ENCODE assay signal across 10 cellular contexts in the genomic region with DNA sequence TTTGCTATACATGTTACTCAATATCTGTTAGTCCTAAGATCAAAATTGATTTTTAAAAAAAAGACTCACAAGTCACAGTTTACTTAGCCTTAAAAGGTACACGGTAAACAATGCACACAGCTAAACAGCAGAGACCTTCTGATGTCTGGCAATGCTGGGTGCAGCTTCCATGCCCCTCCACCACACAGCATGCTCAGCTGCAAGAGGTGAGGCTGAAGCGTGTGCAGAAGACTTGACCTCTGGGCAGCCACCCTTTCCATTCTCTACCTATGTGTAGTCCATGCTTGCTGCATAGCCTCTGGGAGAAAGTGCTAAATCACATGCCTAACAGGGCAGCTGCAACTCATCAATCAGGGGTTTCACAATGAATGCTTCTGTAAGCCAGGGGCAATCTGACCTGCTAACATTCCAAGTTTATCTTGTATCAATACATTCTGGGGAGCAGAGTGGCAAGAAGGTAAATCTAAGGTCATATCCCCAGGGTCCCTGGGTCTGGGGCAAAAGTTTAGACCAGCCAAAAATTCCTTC. TPM values are rescaled to one million over a fixed set of nuclear protein-coding genes. Genes with fewer than 3 reads are reported as not detected.
DNase-seq lines count a peak whose midpoint lies in the region; ATAC-seq, FAIRE-seq and TF ChIP-seq lines count a peak whose summit lies in the region.
"Had no signal": no experiment of that assay in that cellular context is flagged by ENCODE, and none has a peak within 500 bp of the region (broad histone marks: within the 10 kb centered on the region; RNA-seq: fewer than 3 reads in every experiment).

No MANE protein-coding gene starts in this region.

- 44 to 50% methylated on average over 2 of the region's 2 CpGs for WGBS in lower leg skin, 2 donors

- DNase-seq in GM12891 (ENCODE audit: insufficient read length, low spot score): no peak
- DNase-seq in T-cell: no peak
- DNase-seq in naive thymus-derived CD4-positive, alpha-beta T cell: no peak
- DNase-seq in lower leg skin (ENCODE audit: low spot score in 2 of 2): no peak
- no peak for DNase-seq in amygdala (lab: John Stamatoyannopoulos, UW)
- no peak for DNase-seq in endothelial cell (ENCODE audit: low spot score)
- DNase-seq in AML-193 (lab: John Stamatoyannopoulos, UW): no peak
- DNase-seq: activated effector memory CD4-positive, alpha-beta T cell treated with Interleukin-2 at 50 U/mL for 16 hours had no signal

- H3K9me3 Mint-ChIP-seq in T-cell: no peaks in the 10 kb centered on the region
- H3K9me3 Mint-ChIP-seq in naive thymus-derived CD4-positive, alpha-beta T cell: peaks cover 0 to 12% (median 3%) of the 10 kb centered on the region in 11 donors
- H3K9me3 Mint-ChIP-seq in endothelial cell (ENCODE audit: unreplicated experiment): no peaks in the 10 kb centered on the region

- H3K27ac Mint-ChIP-seq in T-cell (peak overlapping the region; percentile 80 to 85), endothelial cell (ENCODE audit: unreplicated experiment) (no peak overlapping the region)
- peak overlapping the region in 8 of 9 donors; percentile 33 to 90 (median 76) for H3K27ac Mint-ChIP-seq in naive thymus-derived CD4-positive, alpha-beta T cell

- H3K36me3 ChIP-seq in naive thymus-derived CD4-positive, alpha-beta T cell (ENCODE audit: control insufficient read depth in 2 of 3, insufficient read depth in 3 of 3, low read length in 3 of 3): no peaks in the 10 kb centered on the region

- TF ChIP-seq CTCF in lower leg skin (IDR thresholded peaks at IDR 0.05): no peak
- no peak for TF ChIP-seq CTCF in endothelial cell (IDR thresholded peaks at IDR 0.05; ENCODE audit: unreplicated experiment)

- no peaks in the 10 kb centered on the region for H3K27me3 ChIP-seq in naive thymus-derived CD4-positive, alpha-beta T cell (ENCODE audit: control insufficient read depth in 2 of 2, insufficient read depth in 2 of 2, low read length in 2 of 2)

- peak; percentile 85 for FAIRE-seq in GM12891 (lab: Jason Lieb, UNC)
- FAIRE-seq: keratinocyte had no signal

- no peak overlapping the region for H3K4me3 ChIP-seq in naive thymus-derived CD4-positive, alpha-beta T cell (ENCODE audit: low read length)
- H3K4me3 ChIP-seq in lower leg skin (ENCODE audit: low read depth, poor library complexity, severe bottlenecking): no peak overlapping the region

- H3K4me3 Mint-ChIP-seq in T-cell (no peak overlapping the region), endothelial cell (ENCODE audit: unreplicated experiment) (no peak overlapping the region)
- peak overlapping the region in 3 of 10 donors; percentile 26 to 40 (median 32) for H3K4me3 Mint-ChIP-seq in naive thymus-derived CD4-positive, alpha-beta T cell

- peaks cover 14 to 31% (median 24%) of the 10 kb centered on the region in 3 donors for H3K4me1 Mint-ChIP-seq in T-cell
- H3K4me1 Mint-ChIP-seq in naive thymus-derived CD4-positive, alpha-beta T cell: peaks cover 6 to 31% (median 23%) of the 10 kb centered on the region in 7 donors
- peaks cover 18% of the 10 kb centered on the region for H3K4me1 Mint-ChIP-seq in endothelial cell (ENCODE audit: unreplicated experiment)

- no peaks in the 10 kb centered on the region for H3K9me3 ChIP-seq in naive thymus-derived CD4-positive, alpha-beta T cell (ENCODE audit: control insufficient read depth in 2 of 3, low read length in 3 of 3)

- CTCF ChIA-PET in T-cell (lab: Charles Lee): no interaction called here
- CTCF ChIA-PET in naive thymus-derived CD4-positive, alpha-beta T cell (lab: Charles Lee): interaction anchor here (0.6 to 1.7 kb wide), 2 partner anchors 10 to 16 kb away, joined by 4 read pairs; no protein-coding TSS in a partner anchor

- H3K36me3 Mint-ChIP-seq in T-cell: no peaks in the 10 kb centered on the region
- peaks cover 0 to 6% (median 3%) of the 10 kb centered on the region in 5 donors for H3K36me3 Mint-ChIP-seq in naive thymus-derived CD4-positive, alpha-beta T cell
- peaks cover 4% of the 10 kb centered on the region for H3K36me3 Mint-ChIP-seq in endothelial cell (ENCODE audit: low read depth, unreplicated experiment)

- H3K27me3 Mint-ChIP-seq in T-cell (no peaks in the 10 kb centered on the region), endothelial cell (ENCODE audit: unreplicated experiment) (peaks cover 2% of the 10 kb centered on the region)
- no peaks in the 10 kb centered on the region for H3K27me3 Mint-ChIP-seq in naive thymus-derived CD4-positive, alpha-beta T cell

- ATAC-seq in HG02759 (IDR thresholded peaks at IDR 0.05; ENCODE audit: unreplicated experiment): peak; percentile 82
- no peak for ATAC-seq in T-cell (replicated peaks in 1 of 4)
- no peak for ATAC-seq in naive thymus-derived CD4-positive, alpha-beta T cell

- TF ChIP-seq POLR2A in GM12891 (IDR thresholded peaks at IDR 0.05; ENCODE audit: low read depth, low read length): no peak
- no peak for TF ChIP-seq POLR2A in lower leg skin (IDR thresholded peaks at IDR 0.05)

- POLR2A ChIA-PET in T-cell (lab: Charles Lee): no interaction called here
- POLR2A ChIA-PET in naive thymus-derived CD4-positive, alpha-beta T cell (lab: Charles Lee): interaction anchor here (1.3 kb wide), 1 partner anchor 13 kb away, joined by 4 read pairs; no protein-coding TSS in a partner anchor

- intact Hi-C loops in naive thymus-derived CD4-positive, alpha-beta T cell (cut with micrococcal nuclease): no loop called here
- intact Hi-C loops in lower leg skin (cut with DNase I; ENCODE audit: low total_unique reads): no loop called here

- no peak overlapping the region for H3K27ac ChIP-seq in naive thymus-derived CD4-positive, alpha-beta T cell (ENCODE audit: low read depth, low read length)

- peaks cover 0 to 13% of the 10 kb centered on the region in 2 donors for H3K4me1 ChIP-seq in naive thymus-derived CD4-positive, alpha-beta T cell (ENCODE audit: control insufficient read depth in 2 of 2, insufficient read depth in 2 of 2, low read length in 2 of 2)

TF ChIP-seq in GM12891, 5 proteins besides CTCF, POLR2A, EP300 and RAD21:
- TF ChIP-seq POLR2AphosphoS5 (IDR thresholded peaks at IDR 0.05; ENCODE audit: low read depth, low read length) (no peak), TAF1 (IDR thresholded peaks at IDR 0.05; ENCODE audit: low read depth, low read length) (no peak), PAX5 (IDR thresholded peaks at IDR 0.05; ENCODE audit: insufficient read depth, low read length, severe bottlenecking) (no peak), SPI1 (IDR thresholded peaks at IDR 0.05; ENCODE audit: low read depth, low read length) (no peak), POU2F2 (IDR thresholded peaks at IDR 0.05; ENCODE audit: low read depth, low read length) (no peak)

RNA-seq across cellular contexts. Expression of a gene that starts 44.5 kb away (rescaled TPM):
- polyA plus RNA-seq in GM12891 (2012; ENCODE audit: low read depth, missing spikeins): 3.4 TPM
- total RNA-seq in T-cell (10 to 100 TPM in 4 of 5 donors, 1 to 10 TPM in 1; 8.4 to 13.6 (median 12.2) TPM), lower leg skin (10 to 100 TPM in 3 of 4 donors, 1 to 10 TPM in 1; 9.5 to 20.5 (median 10.8) TPM), endothelial cell (ENCODE audit: unreplicated experiment) (5.6 TPM)
- 10 to 100 TPM in 2 of 5 experiments, 1 to 10 TPM in 3; 4.1 to 22.9 (median 8.1) TPM for total RNA-seq in naive thymus-derived CD4-positive, alpha-beta T cell
- 10 to 100 TPM; 15.7 to 17.8 TPM for polyA plus RNA-seq in naive thymus-derived CD4-positive, alpha-beta T cell
